In genomic region chr9:81618923-81619322, GRCh38 we compare ENCODE assay signal across 1 cellular context.
TF ChIP-seq lines count a peak whose summit lies in the region.

No MANE protein-coding gene starts in this region.

TF ChIP-seq in IMR-90, 13 proteins besides CTCF, POLR2A, EP300 and RAD21 (continued from another document):
- TF ChIP-seq, protein P1, sequence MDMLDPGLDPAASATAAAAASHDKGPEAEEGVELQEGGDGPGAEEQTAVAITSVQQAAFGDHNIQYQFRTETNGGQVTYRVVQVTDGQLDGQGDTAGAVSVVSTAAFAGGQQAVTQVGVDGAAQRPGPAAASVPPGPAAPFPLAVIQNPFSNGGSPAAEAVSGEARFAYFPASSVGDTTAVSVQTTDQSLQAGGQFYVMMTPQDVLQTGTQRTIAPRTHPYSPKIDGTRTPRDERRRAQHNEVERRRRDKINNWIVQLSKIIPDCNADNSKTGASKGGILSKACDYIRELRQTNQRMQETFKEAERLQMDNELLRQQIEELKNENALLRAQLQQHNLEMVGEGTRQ (IDR thresholded peaks at IDR 0.05; ENCODE audit: low read depth, low read length), result no peak
- TF ChIP-seq RCOR1 (IDR thresholded peaks at IDR 0.05; ENCODE audit: insufficient replicate concordance, low read length) (no peak), MXI1 (IDR thresholded peaks at IDR 0.05; ENCODE audit: borderline replicate concordance, low read depth, low read length) (no peak), ELK1 (IDR thresholded peaks at IDR 0.05; ENCODE audit: borderline replicate concordance, low read depth, low read length) (no peak), FOS (IDR thresholded peaks at IDR 0.05; ENCODE audit: low read depth, low read length) (no peak), SMC3 (IDR thresholded peaks at IDR 0.05; ENCODE audit: low read depth, low read length) (no peak), MAFK (IDR thresholded peaks at IDR 0.05; ENCODE audit: low read depth, low read length) (no peak), NFE2L2 (IDR thresholded peaks at IDR 0.05; ENCODE audit: low read depth, low read length) (no peak), MAZ (IDR thresholded peaks at IDR 0.05; ENCODE audit: borderline replicate concordance, low read depth, low read length) (no peak), CEBPB (IDR thresholded peaks at IDR 0.05; ENCODE audit: low read depth, low read length) (no peak), RFX5 (IDR thresholded peaks at IDR 0.05; ENCODE audit: low read depth, low read length) (no peak), BHLHE40 (IDR thresholded peaks at IDR 0.05; ENCODE audit: low read depth, low read length) (no peak)
